Comparison of ENCODE assay signal across 10 cellular contexts in genomic region chr13:23799945-23800344, GRCh38.
DNase-seq lines count a peak whose midpoint lies in the region; ATAC-seq and TF ChIP-seq lines count a peak whose summit lies in the region.
"Had no signal": no experiment of that assay in that cellular context is flagged by ENCODE, and none has a peak within 500 bp of the region (broad histone marks: within the 10 kb centered on the region; RNA-seq: fewer than 3 reads in every experiment).

No MANE protein-coding gene starts in this region.

- no peaks in the 10 kb centered on the region for H3K27me3 Mint-ChIP-seq in activated T-cell treated with anti-CD3 and anti-CD28 coated beads, Interleukin-2, amount 50 U/mL, for 72 hours (ENCODE audit: low read depth)
- H3K27me3 Mint-ChIP-seq: activated naive CD4-positive, alpha-beta T cell treated with anti-CD3 and anti-CD28 coated beads, Interleukin-2, amount 50 U/mL, for 24 hours had no signal

- H3K27ac Mint-ChIP-seq in activated T-cell treated with anti-CD3 and anti-CD28 coated beads, Interleukin-2, amount 50 U/mL, for 72 hours, result no peak overlapping the region
- H3K27ac Mint-ChIP-seq: activated naive CD4-positive, alpha-beta T cell treated with anti-CD3 and anti-CD28 coated beads, Interleukin-2, amount 50 U/mL, for 24 hours had no signal

- peaks cover 1 to 2% of the 10 kb centered on the region in 2 donors for H3K9me3 Mint-ChIP-seq in activated T-cell treated with anti-CD3 and anti-CD28 coated beads, Interleukin-2, amount 50 U/mL, for 72 hours
- H3K9me3 Mint-ChIP-seq: activated naive CD4-positive, alpha-beta T cell treated with anti-CD3 and anti-CD28 coated beads, Interleukin-2, amount 50 U/mL, for 24 hours had no signal

- peaks cover 5 to 6% of the 10 kb centered on the region in 2 donors for H3K36me3 Mint-ChIP-seq in activated T-cell treated with anti-CD3 and anti-CD28 coated beads, Interleukin-2, amount 50 U/mL, for 72 hours (ENCODE audit: insufficient read depth in 2 of 2)

- DNase-seq in activated T-cell treated with anti-CD3 and anti-CD28 coated beads, Interleukin-2, amount 50 U/mL, for 72 hours, result peak; percentile 6 to 14
- DNase-seq in activated T-cell treated with anti-CD3 and anti-CD28 coated beads for 4 hours, result no peak
- no peak for DNase-seq in ascending aorta (ENCODE audit: low spot score in 2 of 2)
- DNase-seq in stomach, result no peak
- no peak for DNase-seq in adrenal gland
- no peak for DNase-seq in GOT3 (lab: John Stamatoyannopoulos, UW)
- no peak for DNase-seq in activated effector memory CD4-positive, alpha-beta T cell treated with Interleukin-2 at 50 U/mL for 16 hours
- DNase-seq: NCI-H1417 had no signal

- H3K36me3 ChIP-seq in ascending aorta, result no peaks in the 10 kb centered on the region
- H3K36me3 ChIP-seq in stomach, result peaks cover 0 to 28% (median 0%) of the 10 kb centered on the region in 4 donors
- H3K36me3 ChIP-seq in adrenal gland (replicated peaks in 1 of 2), result peaks cover 0 to 2% of the 10 kb centered on the region in 2 donors

- no peaks in the 10 kb centered on the region for H3K27me3 ChIP-seq in ascending aorta
- no peaks in the 10 kb centered on the region for H3K27me3 ChIP-seq in stomach
- H3K27me3 ChIP-seq in adrenal gland, result no peaks in the 10 kb centered on the region

- H3K27ac ChIP-seq in ascending aorta (peak overlapping the region; percentile 4 to 61), stomach (peak overlapping the region in 3 of 5 donors; percentile 50 to 61 (median 60)), adrenal gland (no peak overlapping the region)

- TF ChIP-seq CTCF in ascending aorta (IDR thresholded peaks at IDR 0.05), result no peak
- no peak for TF ChIP-seq CTCF in stomach (IDR thresholded peaks at IDR 0.05)
- no peak for TF ChIP-seq CTCF in adrenal gland (IDR thresholded peaks at IDR 0.05)

- intact Hi-C loops in ascending aorta (cut with DNase I), result no loop called here
- intact Hi-C loops in stomach (cut with DNase I; ENCODE audit: low total_unique reads), result no loop called here
- intact Hi-C loops in adrenal gland (cut with DNase I), result no loop called here

- H3K9me3 ChIP-seq in ascending aorta, result no peaks in the 10 kb centered on the region
- no peaks in the 10 kb centered on the region for H3K9me3 ChIP-seq in stomach
- no peaks in the 10 kb centered on the region for H3K9me3 ChIP-seq in adrenal gland (replicated peaks in 1 of 3)

- 59 to 83% (median 77%) methylated on average over 1 of the region's 1 CpG for WGBS in stomach, 5 donors
- 73 to 84% (median 75%) methylated on average over 1 of the region's 1 CpG for WGBS in adrenal gland, 4 donors

- TF ChIP-seq EP300 in stomach (IDR thresholded peaks at IDR 0.05), result no peak

- H3K4me1 Mint-ChIP-seq in activated T-cell treated with anti-CD3 and anti-CD28 coated beads, Interleukin-2, amount 50 U/mL, for 72 hours (ENCODE audit: low read depth), result peaks cover 22% of the 10 kb centered on the region

- no peak overlapping the region for H3K4me3 Mint-ChIP-seq in activated T-cell treated with anti-CD3 and anti-CD28 coated beads, Interleukin-2, amount 50 U/mL, for 72 hours
- H3K4me3 Mint-ChIP-seq: activated naive CD4-positive, alpha-beta T cell treated with anti-CD3 and anti-CD28 coated beads, Interleukin-2, amount 50 U/mL, for 24 hours had no signal

- peaks cover 0 to 6% of the 10 kb centered on the region in 2 donors for H3K4me1 ChIP-seq in ascending aorta
- H3K4me1 ChIP-seq in stomach, result peaks cover 0 to 8% (median 6%) of the 10 kb centered on the region in 4 donors
- peaks cover 0 to 2% of the 10 kb centered on the region in 2 donors for H3K4me1 ChIP-seq in adrenal gland (replicated peaks in 1 of 2)

- H3K4me3 ChIP-seq in ascending aorta, result no peak overlapping the region
- H3K4me3 ChIP-seq in stomach, result no peak overlapping the region
- no peak overlapping the region for H3K4me3 ChIP-seq in adrenal gland

- peak; percentile 71 to 81 for ATAC-seq in activated T-cell treated with anti-CD3 and anti-CD28 coated beads, Interleukin-2, amount 50 U/mL, for 72 hours (replicated peaks in 1 of 2)
- peak; percentile 97 for ATAC-seq in HG02885 (IDR thresholded peaks at IDR 0.05; ENCODE audit: poor library complexity, unreplicated experiment)

- TF ChIP-seq POLR2A in stomach (IDR thresholded peaks at IDR 0.05), result no peak
- no peak for TF ChIP-seq POLR2A in adrenal gland (IDR thresholded peaks at IDR 0.05)

Comparison
In these comparisons a context has a peak if more than half of its experiments do, and no peak if none do; other contexts are left out.
1. DNase-seq: peak in activated T-cell treated with anti-CD3 and anti-CD28 coated beads, Interleukin-2, amount 50 U/mL, for 72 hours (2 of 2); none in activated T-cell treated with anti-CD3 and anti-CD28 coated beads for 4 hours (single experiment), ascending aorta (0 of 2), stomach (single experiment), adrenal gland (0 of 7), GOT3 (single experiment) and activated effector memory CD4-positive, alpha-beta T cell treated with Interleukin-2 at 50 U/mL for 16 hours (single experiment).
2. H3K27ac ChIP-seq: peak in ascending aorta (2 of 2) and stomach (3 of 5); none in adrenal gland (0 of 5).